20 cellular contexts compared by ENCODE assay signal in genomic region chr5:149869266-149869875, GRCh38.
DNase-seq lines count a peak whose midpoint lies in the region; ATAC-seq and TF ChIP-seq lines count a peak whose summit lies in the region.
"Had no signal": no experiment of that assay in that cellular context is flagged by ENCODE, and none has a peak within 500 bp of the region (broad histone marks: within the 10 kb centered on the region; RNA-seq: fewer than 3 reads in every experiment).

No MANE protein-coding gene starts in this region.

- H3K36me3 Mint-ChIP-seq in activated T-helper 2 cell treated with anti-CD3 and anti-CD28 coated beads, Interferon-gamma antibody, Interleukin-2, Interleukin-4, amounts not matched to agents 10 μg/mL and 5 μg/mL and 100 μg/mL, durations not matched to agents 14 hours and 24 hours and 36 hours (ENCODE audit: low read depth) = no peaks in the 10 kb centered on the region

- H3K36me3 ChIP-seq in colonic mucosa = no peaks in the 10 kb centered on the region
- H3K36me3 ChIP-seq in transverse colon = no peaks in the 10 kb centered on the region

- H3K4me1 Mint-ChIP-seq in activated T-helper 2 cell treated with anti-CD3 and anti-CD28 coated beads, Interferon-gamma antibody, Interleukin-2, Interleukin-4, amounts not matched to agents 10 μg/mL and 5 μg/mL and 100 μg/mL, durations not matched to agents 14 hours and 24 hours and 36 hours (ENCODE audit: low read depth) = no peaks in the 10 kb centered on the region

- no peak overlapping the region for H3K27ac Mint-ChIP-seq in activated T-helper 2 cell treated with anti-CD3 and anti-CD28 coated beads, Interferon-gamma antibody, Interleukin-2, Interleukin-4, amounts not matched to agents 10 μg/mL and 5 μg/mL and 100 μg/mL, durations not matched to agents 14 hours and 24 hours and 36 hours

- in situ Hi-C loops in transverse colon (cut with MboI; ENCODE audit: low pct_ligation_motif_present in 1 of 4, low pct_unique_long_range_greater_than_20kb in 1 of 4, low sequenced_read_pairs in 3 of 4) = loop anchor here in 1 of 4 donors (25.0 kb wide), 1 partner anchor 93 kb away; the partner anchor contains the start of gene SLC26A2

- no peaks in the 10 kb centered on the region for H3K9me3 ChIP-seq in colonic mucosa
- H3K9me3 ChIP-seq in transverse colon = no peaks in the 10 kb centered on the region

- intact Hi-C loops in colonic mucosa (cut with DNase I) (no loop called here), transverse colon (cut with DNase I; ENCODE audit: low total_unique reads) (no loop called here)
- intact Hi-C loops in activated T-helper 2 cell treated with anti-CD3 and anti-CD28 coated beads, Interferon-gamma antibody, Interleukin-2, Interleukin-4, amounts not matched to agents 10 μg/mL and 5 μg/mL and 100 μg/mL, durations not matched to agents 14 hours and 24 hours and 36 hours (cut with micrococcal nuclease) = no loop called here

- TF ChIP-seq POLR2A in transverse colon (IDR thresholded peaks at IDR 0.05) = no peak

- no peak overlapping the region for H3K4me3 Mint-ChIP-seq in activated T-helper 2 cell treated with anti-CD3 and anti-CD28 coated beads, Interferon-gamma antibody, Interleukin-2, Interleukin-4, amounts not matched to agents 10 μg/mL and 5 μg/mL and 100 μg/mL, durations not matched to agents 14 hours and 24 hours and 36 hours (ENCODE audit: low read depth)

- TF ChIP-seq EP300 in transverse colon (IDR thresholded peaks at IDR 0.05; ENCODE audit: low read depth) = no peak

- H3K27me3 ChIP-seq in colonic mucosa (no peaks in the 10 kb centered on the region), transverse colon (no peaks in the 10 kb centered on the region)

- ATAC-seq in GM21619 (IDR thresholded peaks at IDR 0.05; ENCODE audit: unreplicated experiment) (no peak), HG03342 (IDR thresholded peaks at IDR 0.05; ENCODE audit: unreplicated experiment) (no peak)
- ATAC-seq: HCT116 had no signal

- H3K4me3 ChIP-seq in colonic mucosa (no peak overlapping the region), transverse colon (no peak overlapping the region)

- no peaks in the 10 kb centered on the region for H3K27me3 Mint-ChIP-seq in activated T-helper 2 cell treated with anti-CD3 and anti-CD28 coated beads, Interferon-gamma antibody, Interleukin-2, Interleukin-4, amounts not matched to agents 10 μg/mL and 5 μg/mL and 100 μg/mL, durations not matched to agents 14 hours and 24 hours and 36 hours (ENCODE audit: low read depth)

- H3K27ac ChIP-seq in colonic mucosa (peak overlapping the region; percentile 68), transverse colon (peak overlapping the region; percentile 80 to 86 (median 84))
- H3K27ac ChIP-seq: 22Rv1, C4-2B had no signal

- H3K9ac ChIP-seq in colonic mucosa (ENCODE audit: low read depth in 2 of 2, low read length in 2 of 2) = peak overlapping the region in 1 of 2 donors; percentile 12

- H3K9me3 Mint-ChIP-seq in activated T-helper 2 cell treated with anti-CD3 and anti-CD28 coated beads, Interferon-gamma antibody, Interleukin-2, Interleukin-4, amounts not matched to agents 10 μg/mL and 5 μg/mL and 100 μg/mL, durations not matched to agents 14 hours and 24 hours and 36 hours = no peaks in the 10 kb centered on the region

- peak; percentile 12 for DNase-seq in DMS53 (lab: John Stamatoyannopoulos, UW)
- DNase-seq in DMS53 treated with DMSO at 0.1 percent for 48 hours (lab: John Stamatoyannopoulos, UW; ENCODE audit: unreplicated experiment) = no peak
- DNase-seq in colonic mucosa = peak; percentile 86
- DNase-seq in left kidney (ENCODE audit: low read depth, low spot score) = peak; percentile 25
- peak; percentile 83 for DNase-seq in transverse colon
- no peak for DNase-seq in activated T-helper 2 cell treated with anti-CD3 and anti-CD28 coated beads, Interferon-gamma antibody, Interleukin-2, Interleukin-4, amounts not matched to agents 10 μg/mL and 5 μg/mL and 100 μg/mL, durations not matched to agents 14 hours and 24 hours and 36 hours (ENCODE audit: low spot score)
- DNase-seq: AML-193, DND-41, MM.1S, NCI-H1092, NCI-H1436 treated with DMSO at 0.1 percent for 48 hours, NCI-H2081, NCI-H446 treated with DMSO at 0.1 percent for 48 hours, OCI-M1, SHP77 treated with DMSO at 0.1 percent for 48 hours had no signal

- TF ChIP-seq CTCF in colonic mucosa (IDR thresholded peaks at IDR 0.05) (no peak), transverse colon (IDR thresholded peaks at IDR 0.05) (no peak)

- H3K4me1 ChIP-seq in colonic mucosa (peaks cover 11% of the 10 kb centered on the region), transverse colon (peaks cover 32 to 49% (median 40%) of the 10 kb centered on the region in 4 donors)

- 41 to 55% methylated on average over 4 to 7 of the region's 7 CpGs for WGBS in transverse colon (ENCODE audit: low coverage in 1 of 2), 2 donors

Comparison
In these comparisons a context has a peak if more than half of its experiments do, and no peak if none do; other contexts are left out.
1. DNase-seq: peak in DMS53 (single experiment), colonic mucosa (single experiment), left kidney (single experiment) and transverse colon (single experiment); none in DMS53 treated with DMSO at 0.1 percent for 48 hours (single experiment) and activated T-helper 2 cell treated with anti-CD3 and anti-CD28 coated beads, Interferon-gamma antibody, Interleukin-2, Interleukin-4, amounts not matched to agents 10 μg/mL and 5 μg/mL and 100 μg/mL, durations not matched to agents 14 hours and 24 hours and 36 hours (single experiment).